ENCODE assay signal across 5 cellular contexts in the genomic region with DNA sequence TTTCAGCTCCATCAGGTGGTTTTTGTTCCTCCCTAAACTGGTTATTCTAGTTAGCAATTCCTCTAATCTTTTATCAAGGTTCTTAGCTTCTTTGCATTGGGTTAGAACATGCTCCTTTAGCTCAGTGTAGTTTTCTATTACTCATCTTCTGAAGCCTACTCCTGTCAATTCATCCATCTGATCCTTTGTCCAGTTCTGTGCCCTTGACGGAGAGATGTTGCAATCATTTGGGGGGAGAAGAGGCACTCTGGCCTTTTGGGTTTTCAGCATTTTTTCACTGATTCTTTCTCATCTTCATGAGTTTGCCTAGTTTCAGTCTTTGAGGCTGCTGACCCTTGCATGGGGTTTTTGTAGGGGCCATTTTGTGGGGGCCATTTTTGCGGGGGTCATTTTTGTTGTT. TPM values are rescaled to one million over a fixed set of nuclear protein-coding genes. Genes with fewer than 3 reads are reported as not detected.
"Had no signal": no experiment of that assay in that cellular context is flagged by ENCODE, and none has a peak within 500 bp of the region (broad histone marks: within the 10 kb centered on the region; RNA-seq: fewer than 3 reads in every experiment).

No MANE protein-coding gene starts in this region.

RNA-seq across cellular contexts. Expression of a gene that starts 5.6 kb away (rescaled TPM):
- total RNA-seq: GM23248, H4, HFFc6, HT1080, IMR-90 had no signal
- polyA plus RNA-seq: GM23248, IMR-90 had no signal
